Comparison of ENCODE assay signal across 31 cellular contexts in the genomic region with DNA sequence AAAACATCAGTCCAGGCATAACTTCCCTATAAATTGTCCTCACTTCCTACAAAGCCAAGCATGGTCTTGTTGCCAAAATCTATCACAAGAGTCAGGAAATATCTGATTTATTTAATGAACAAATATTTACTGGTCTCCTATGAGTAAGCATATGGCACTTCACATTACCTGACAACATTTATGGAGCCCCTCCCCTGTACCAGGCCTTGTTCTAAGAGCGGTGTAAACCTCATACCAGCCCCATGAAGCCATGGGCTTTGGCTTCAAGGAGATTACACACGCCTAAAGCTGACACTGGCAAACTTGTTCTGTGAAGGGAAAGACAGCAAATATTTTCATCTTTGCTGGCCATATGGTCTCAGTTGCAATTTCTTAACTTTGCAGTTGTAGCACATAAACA.
"Had no signal": no experiment of that assay in that cellular context is flagged by ENCODE, and none has a peak within 500 bp of the region (broad histone marks: within the 10 kb centered on the region; RNA-seq: fewer than 3 reads in every experiment).

No MANE protein-coding gene starts in this region.

- H3K9me3 Mint-ChIP-seq: activated CD8-positive, alpha-beta T cell treated with anti-CD3 and anti-CD28 coated beads for 36 hours; activated naive CD4-positive, alpha-beta T cell treated with anti-CD3 and anti-CD28 coated beads, Interleukin-2, amount 50 U/mL, for 24 hours; activated naive CD8-positive, alpha-beta T cell treated with anti-CD3 and anti-CD28 coated beads, Interleukin-2, amount 10 ng/mL, durations not matched to agents 7 days and 5 days; activated T-cell treated with anti-CD3 and anti-CD28 coated beads, Interleukin-2, amount 50 U/mL, for 24 hours; activated T-helper 2 cell treated with anti-CD3 and anti-CD28 coated beads, Interferon-gamma antibody, Interleukin-2, Interleukin-4, amounts not matched to agents 10 μg/mL and 5 μg/mL and 100 μg/mL, durations not matched to agents 14 hours and 24 hours and 36 hours had no signal

- DNase-seq: activated CD4-positive, alpha-beta T cell treated with anti-CD3 and anti-CD28 coated beads for 1 hour; activated CD4-positive, alpha-beta T cell treated with anti-CD3 and anti-CD28 coated beads for 48 hours; activated CD4-positive, CD25-positive, alpha-beta regulatory T cell; activated CD8-positive, alpha-beta T cell treated with anti-CD3 and anti-CD28 coated beads for 36 hours; activated gamma-delta T cell; activated naive CD4-positive, alpha-beta T cell treated with Interleukin-2 at 50 U/mL for 16 hours; activated naive CD8-positive, alpha-beta T cell treated with anti-CD3 and anti-CD28 coated beads, Interleukin-2, amount 10 ng/mL, durations not matched to agents 7 days and 5 days; activated T-cell treated with anti-CD3 and anti-CD28 coated beads, Interleukin-2, amount 50 U/mL, for 24 hours; amygdala; central memory CD4-positive, alpha-beta T cell; Kasumi-1; KG1; MM.1S; NCI-H1092 treated with DMSO at 0.1 percent for 48 hours; NCI-H1417; NCI-H146; NCI-H187; NCI-H2081 treated with DMSO at 0.1 percent for 48 hours; NCI-H226; NCI-H446 treated with DMSO at 0.1 percent for 48 hours; NCI-H524; NCI-H69; Right ventricle myocardium superior; SW 1271; T-helper 1 cell; T-helper 2 cell; T-helper 9 cell; WERI-Rb-1 had no signal

- H3K27ac ChIP-seq: ascending aorta, WERI-Rb-1 had no signal

- H3K36me3 Mint-ChIP-seq: activated naive CD4-positive, alpha-beta T cell treated with anti-CD3 and anti-CD28 coated beads, Interleukin-2, amount 50 U/mL, for 24 hours; activated naive CD8-positive, alpha-beta T cell treated with anti-CD3 and anti-CD28 coated beads, Interleukin-2, amount 10 ng/mL, durations not matched to agents 7 days and 5 days had no signal

- H3K9me3 ChIP-seq: ascending aorta had no signal

- H3K27me3 Mint-ChIP-seq: activated naive CD4-positive, alpha-beta T cell treated with anti-CD3 and anti-CD28 coated beads, Interleukin-2, amount 50 U/mL, for 24 hours had no signal

- H3K4me3 ChIP-seq: ascending aorta had no signal

- ATAC-seq: activated CD8-positive, alpha-beta T cell treated with anti-CD3 and anti-CD28 coated beads for 36 hours had no signal

- H3K4me1 ChIP-seq: ascending aorta had no signal

- H3K27me3 ChIP-seq: ascending aorta had no signal

- H3K4me1 Mint-ChIP-seq: activated naive CD4-positive, alpha-beta T cell treated with anti-CD3 and anti-CD28 coated beads, Interleukin-2, amount 50 U/mL, for 24 hours; activated naive CD8-positive, alpha-beta T cell treated with anti-CD3 and anti-CD28 coated beads, Interleukin-2, amount 10 ng/mL, durations not matched to agents 7 days and 5 days had no signal

- H3K27ac Mint-ChIP-seq: activated CD8-positive, alpha-beta T cell treated with anti-CD3 and anti-CD28 coated beads for 36 hours; activated naive CD4-positive, alpha-beta T cell treated with anti-CD3 and anti-CD28 coated beads, Interleukin-2, amount 50 U/mL, for 24 hours; activated naive CD8-positive, alpha-beta T cell treated with anti-CD3 and anti-CD28 coated beads, Interleukin-2, amount 10 ng/mL, durations not matched to agents 7 days and 5 days; activated T-cell treated with anti-CD3 and anti-CD28 coated beads, Interleukin-2, amount 50 U/mL, for 24 hours; activated T-helper 2 cell treated with anti-CD3 and anti-CD28 coated beads, Interferon-gamma antibody, Interleukin-2, Interleukin-4, amounts not matched to agents 10 μg/mL and 5 μg/mL and 100 μg/mL, durations not matched to agents 14 hours and 24 hours and 36 hours had no signal

- H3K4me3 Mint-ChIP-seq: activated CD8-positive, alpha-beta T cell treated with anti-CD3 and anti-CD28 coated beads for 36 hours; activated naive CD4-positive, alpha-beta T cell treated with anti-CD3 and anti-CD28 coated beads, Interleukin-2, amount 50 U/mL, for 24 hours; activated naive CD8-positive, alpha-beta T cell treated with anti-CD3 and anti-CD28 coated beads, Interleukin-2, amount 10 ng/mL, durations not matched to agents 7 days and 5 days; activated T-cell treated with anti-CD3 and anti-CD28 coated beads, Interleukin-2, amount 50 U/mL, for 24 hours had no signal

- H3K36me3 ChIP-seq: ascending aorta, WERI-Rb-1 had no signal
